In the genomic region with DNA sequence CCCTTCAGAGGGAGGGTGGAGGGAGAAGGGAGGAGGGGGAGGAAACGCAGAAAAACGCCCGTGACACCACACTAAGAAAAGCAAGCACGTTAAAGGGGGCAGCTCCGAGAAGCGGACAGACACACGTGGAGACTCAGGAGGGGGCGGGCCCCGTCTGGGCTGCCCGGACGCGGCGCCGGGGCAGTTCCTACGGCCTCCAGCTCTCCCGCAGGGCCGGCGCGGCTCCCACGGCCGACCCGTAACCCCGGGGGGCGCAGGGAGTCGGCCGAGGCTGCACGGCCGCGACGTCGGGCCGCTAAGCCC, we compare ENCODE assay signal across 8 cellular contexts. TPM values are rescaled to one million over a fixed set of nuclear protein-coding genes. Genes with fewer than 3 reads are reported as not detected.
A peak's percentile ranks its signal among the peaks of the same experiment; 100 is the strongest.
DNase-seq lines count a peak whose midpoint lies in the region; TF ChIP-seq lines count a peak whose summit lies in the region.

No MANE protein-coding gene starts in this region.

- TF ChIP-seq POLR2A in NB4 (IDR thresholded peaks at IDR 0.05; ENCODE audit: extremely low read depth, insufficient read length), result no peak

- H3K36me3 ChIP-seq in GM23248 (ENCODE audit: low read depth) (peaks cover 5% of the 10 kb centered on the region; the same call in 1 of the 2 replicates), left ventricle myocardium inferior (peaks cover 30% of the 10 kb centered on the region)

- H3K27me3 ChIP-seq in GM23248 (replicated peaks; ENCODE audit: insufficient read depth), result no peaks in the 10 kb centered on the region
- peaks cover 6% of the 10 kb centered on the region for H3K27me3 ChIP-seq in left ventricle myocardium inferior (ENCODE audit: low read depth)

- peaks cover 16% of the 10 kb centered on the region for H3F3A ChIP-seq in GM23248 (ENCODE audit: insufficient read depth)

- peak overlapping the region; percentile 88 for H2AFZ ChIP-seq in GM23248

- in situ Hi-C loops in Caki2 (cut with HindIII; ENCODE audit: low pct_unique_long_range_greater_than_20kb, low sequenced_read_pairs) (no loop called here), GM23248 (cut with MboI) (no loop called here)

- no peaks in the 10 kb centered on the region for H4K20me1 ChIP-seq in GM23248 (ENCODE audit: insufficient read depth)

- H3K4me3 ChIP-seq in GM23248, result peak overlapping the region; percentile 87
- peak overlapping the region; percentile 81 for H3K4me3 ChIP-seq in NB4 (ENCODE audit: low read depth, low read length)
- H3K4me3 ChIP-seq in left ventricle myocardium inferior, result peak overlapping the region; percentile 100
- H3K4me3 ChIP-seq in skin epidermis, result peak overlapping the region; percentile 74 to 100 (median 90)

- peak; percentile 16 for DNase-seq in Caki2 (ENCODE audit: low read depth)
- peak; percentile 38 for DNase-seq in GM23248
- DNase-seq in NB4 (ENCODE audit: low read depth), result peak; percentile 62
- peak; percentile 50 for DNase-seq in activated gamma-delta T cell (lab: John Stamatoyannopoulos, UW)
- DNase-seq in left ventricle myocardium inferior, result no peak
- DNase-seq in GOT3 (lab: John Stamatoyannopoulos, UW), result no peak
- DNase-seq in GM19240 (ENCODE audit: insufficient read length, low spot score), result no peak

- no peak overlapping the region for H3K27ac ChIP-seq in GM23248
- H3K27ac ChIP-seq in left ventricle myocardium inferior (replicated peaks), result peak overlapping the region; percentile 85
- peak overlapping the region; percentile 63 to 96 (median 90) for H3K27ac ChIP-seq in skin epidermis

- no peaks in the 10 kb centered on the region for H3K9me3 ChIP-seq in GM23248 (ENCODE audit: low read depth)
- H3K9me3 ChIP-seq in left ventricle myocardium inferior (replicated peaks), result no peaks in the 10 kb centered on the region

- 2 to 3% methylated on average over 21 to 30 of the region's 32 CpGs for WGBS in GM23248 (ENCODE audit: low coverage in 1 of 2, low lambda C conversion rate in 2 of 2, missing lambda C conversion rate in 2 of 2), 2 experiments

- peak overlapping the region; percentile 98 for H3K9ac ChIP-seq in GM23248

- TF ChIP-seq CTCF in NB4 (IDR thresholded peaks at IDR 0.05; ENCODE audit: low read depth, low read length) (no peak), left ventricle myocardium inferior (IDR thresholded peaks at IDR 0.05; ENCODE audit: borderline replicate concordance) (no peak)

- intact Hi-C loops in left ventricle myocardium inferior (cut with micrococcal nuclease), result no loop called here

- peaks cover 26% of the 10 kb centered on the region for H3K79me2 ChIP-seq in GM23248 (ENCODE audit: insufficient read depth)

- H3K4me1 ChIP-seq in GM23248 (ENCODE audit: insufficient read depth) (peaks cover 4% of the 10 kb centered on the region; the same call in 1 of the 2 replicates), left ventricle myocardium inferior (peaks cover 26% of the 10 kb centered on the region)

- H3K9me2 ChIP-seq in GM23248 (ENCODE audit: insufficient read depth), result no peaks in the 10 kb centered on the region

- peak overlapping the region; percentile 86 for H3K4me2 ChIP-seq in GM23248 (ENCODE audit: unreplicated experiment)

RNA-seq across cellular contexts. Expression of gene KLHDC4, which starts 0.4 kb away (rescaled TPM):
- 28.1 and 38.3 TPM in 2 replicates for total RNA-seq in Caki2 (2014; rRNA removed; shearing (Covaris generic); ENCODE audit: low replicate concordance)
- 9.4 and 19.6 TPM in 2 replicates for total RNA-seq in GM23248 (2014; rRNA removed; shearing (Covaris generic))
- polyA plus RNA-seq in GM23248 (2016; fragmentation: Nextera tagmentation; extraction: Ambion mirVana), result 8.8 and 12.3 TPM in 2 replicates
- 11.7 TPM for total RNA-seq in left ventricle myocardium inferior

Comparison
In these comparisons a context has a peak if more than half of its experiments do, and no peak if none do; other contexts are left out.
1. DNase-seq: peak in Caki2 (single experiment), GM23248 (single experiment), NB4 (single experiment) and activated gamma-delta T cell (single experiment); none in left ventricle myocardium inferior (single experiment), GOT3 (single experiment) and GM19240 (single experiment).
2. Peak in every context shown above with its lines, with median percentiles within 50 percentile points of each other: H3K4me3 ChIP-seq.